In the genomic region with DNA sequence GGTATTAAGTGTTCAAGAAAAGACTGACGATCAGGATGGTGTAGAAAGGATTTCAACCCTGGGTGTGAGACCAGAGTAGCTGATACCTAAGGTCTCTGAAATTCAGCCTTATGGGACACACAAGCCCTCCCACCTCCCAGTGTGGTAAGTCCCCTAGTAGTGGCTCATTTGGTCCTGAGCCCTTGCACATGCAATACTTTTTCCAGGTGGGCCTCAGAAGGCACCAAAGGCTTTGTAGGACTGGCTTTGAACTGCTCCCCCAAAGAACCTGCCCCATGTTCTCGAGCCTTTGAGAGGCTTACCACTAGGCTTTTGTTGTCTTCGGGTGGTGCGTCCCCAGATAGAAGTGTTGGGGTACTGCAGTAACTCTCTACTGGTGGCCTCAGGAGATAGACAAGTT, we compare ENCODE assay signal across 18 cellular contexts. TPM values are rescaled to one million over a fixed set of nuclear protein-coding genes. Genes with fewer than 3 reads are reported as not detected.
DNase-seq lines count a peak whose midpoint lies in the region; ATAC-seq and TF ChIP-seq lines count a peak whose summit lies in the region.
"Had no signal": no experiment of that assay in that cellular context is flagged by ENCODE, and none has a peak within 500 bp of the region (broad histone marks: within the 10 kb centered on the region; RNA-seq: fewer than 3 reads in every experiment).

No MANE protein-coding gene starts in this region.

- POLR2A ChIA-PET in activated CD8-positive, alpha-beta T cell treated with anti-CD3 and anti-CD28 coated beads, Interleukin-2, amount 10 ng/mL, durations not matched to agents 7 days and 5 days (lab: Charles Lee) = interaction anchor here (1.4 kb wide), 1 partner anchor 24 kb away, joined by 3 read pairs; no protein-coding TSS in a partner anchor
- POLR2A ChIA-PET in activated CD8-positive, alpha-beta T cell treated with anti-CD3 and anti-CD28 coated beads for 36 hours (lab: Charles Lee) = interaction anchor here (1.2 to 50.1 kb wide), 3 partner anchors 12 to 66 kb away, joined by 4 to 1980 read pairs (median 280); a partner anchor contains a TSS
- POLR2A ChIA-PET in PC-3 (lab: Charles Lee; ENCODE audit: unreplicated experiment) = no interaction called here

- H3K4me2 ChIP-seq in PC-3 (ENCODE audit: low read length) = no peak overlapping the region

- intact Hi-C loops in activated CD8-positive, alpha-beta T cell treated with anti-CD3 and anti-CD28 coated beads for 36 hours (cut with micrococcal nuclease) = no loop called here
- intact Hi-C loops in PC-3 (cut with micrococcal nuclease) = no loop called here

- H3K4me1 ChIP-seq in PC-3 (ENCODE audit: insufficient read depth, low read length) = no peaks in the 10 kb centered on the region

- no peak overlapping the region for H3K27ac ChIP-seq in PC-3 (ENCODE audit: low read length)

- H3K36me3 Mint-ChIP-seq in activated CD8-positive, alpha-beta T cell treated with anti-CD3 and anti-CD28 coated beads, Interleukin-2, amount 10 ng/mL, durations not matched to agents 7 days and 5 days (ENCODE audit: low read depth) = peaks cover 6% of the 10 kb centered on the region
- H3K36me3 Mint-ChIP-seq in activated CD8-positive, alpha-beta T cell treated with anti-CD3 and anti-CD28 coated beads for 36 hours (ENCODE audit: low read depth) = peaks cover 12% of the 10 kb centered on the region
- H3K36me3 Mint-ChIP-seq in activated naive CD4-positive, alpha-beta T cell treated with anti-CD3 and anti-CD28 coated beads, Interleukin-2, amount 10 ng/mL, durations not matched to agents 7 days and 5 days = peaks cover 7% of the 10 kb centered on the region
- H3K36me3 Mint-ChIP-seq in activated naive CD4-positive, alpha-beta T cell treated with anti-CD3 and anti-CD28 coated beads, Interleukin-2, amount 50 U/mL, for 72 hours = peaks cover 9 to 32% of the 10 kb centered on the region in 2 donors
- no peaks in the 10 kb centered on the region for H3K36me3 Mint-ChIP-seq in activated T-helper 17 cell treated with anti-CD3 and anti-CD28 coated beads, Interleukin-2, amount 50 U/mL, for 72 hours (ENCODE audit: low read depth)
- H3K36me3 Mint-ChIP-seq in activated naive CD8-positive, alpha-beta T cell treated with anti-CD3 and anti-CD28 coated beads for 36 hours = peaks cover 21% of the 10 kb centered on the region

- no peak overlapping the region for H2AFZ ChIP-seq in PC-3 (ENCODE audit: low read length)

- no TSS peak for BruUV-seq in PC-3 (replicated peaks; lab: Mats Ljungman, UMichigan)

- H3K4me1 Mint-ChIP-seq in activated CD8-positive, alpha-beta T cell treated with anti-CD3 and anti-CD28 coated beads, Interleukin-2, amount 10 ng/mL, durations not matched to agents 7 days and 5 days (ENCODE audit: low read depth) = peaks cover 56% of the 10 kb centered on the region
- peaks cover 63% of the 10 kb centered on the region for H3K4me1 Mint-ChIP-seq in activated CD8-positive, alpha-beta T cell treated with anti-CD3 and anti-CD28 coated beads for 36 hours (ENCODE audit: low read depth)
- peaks cover 69% of the 10 kb centered on the region for H3K4me1 Mint-ChIP-seq in activated naive CD4-positive, alpha-beta T cell treated with anti-CD3 and anti-CD28 coated beads, Interleukin-2, amount 10 ng/mL, durations not matched to agents 7 days and 5 days
- peaks cover 47% of the 10 kb centered on the region for H3K4me1 Mint-ChIP-seq in activated T-helper 17 cell treated with anti-CD3 and anti-CD28 coated beads, Interleukin-2, amount 50 U/mL, for 72 hours
- H3K4me1 Mint-ChIP-seq in activated naive CD8-positive, alpha-beta T cell treated with anti-CD3 and anti-CD28 coated beads for 36 hours = peaks cover 58% of the 10 kb centered on the region

- no peak for TF ChIP-seq CTCF in activated CD8-positive, alpha-beta T cell treated with anti-CD3 and anti-CD28 coated beads for 36 hours (IDR thresholded peaks at IDR 0.05)
- TF ChIP-seq CTCF in PC-3 (conservative IDR thresholded peaks at IDR 0.05; ENCODE audit: low read depth, low read length) = no peak

- H3K9me3 Mint-ChIP-seq in activated CD8-positive, alpha-beta T cell treated with anti-CD3 and anti-CD28 coated beads, Interleukin-2, amount 10 ng/mL, durations not matched to agents 7 days and 5 days (ENCODE audit: insufficient read depth) = no peaks in the 10 kb centered on the region
- H3K9me3 Mint-ChIP-seq in activated CD8-positive, alpha-beta T cell treated with anti-CD3 and anti-CD28 coated beads for 36 hours = peaks cover 7% of the 10 kb centered on the region
- peaks cover 10% of the 10 kb centered on the region for H3K9me3 Mint-ChIP-seq in activated naive CD4-positive, alpha-beta T cell treated with anti-CD3 and anti-CD28 coated beads, Interleukin-2, amount 10 ng/mL, durations not matched to agents 7 days and 5 days
- H3K9me3 Mint-ChIP-seq in activated naive CD4-positive, alpha-beta T cell treated with anti-CD3 and anti-CD28 coated beads, Interleukin-2, amount 50 U/mL, for 72 hours = peaks cover under 1 to 7% of the 10 kb centered on the region in 2 donors
- peaks cover 1% of the 10 kb centered on the region for H3K9me3 Mint-ChIP-seq in activated T-helper 17 cell treated with anti-CD3 and anti-CD28 coated beads, Interleukin-2, amount 50 U/mL, for 72 hours
- H3K9me3 Mint-ChIP-seq in activated naive CD8-positive, alpha-beta T cell treated with anti-CD3 and anti-CD28 coated beads for 36 hours = peaks cover 20% of the 10 kb centered on the region
- H3K9me3 Mint-ChIP-seq: CD4-positive, alpha-beta T cell; HFFc6 had no signal

- H4K20me1 ChIP-seq in PC-3 (ENCODE audit: low read length) = no peaks in the 10 kb centered on the region

- H3K79me2 ChIP-seq in PC-3 (ENCODE audit: low read length) = no peaks in the 10 kb centered on the region

- no peaks in the 10 kb centered on the region for H3K9me3 ChIP-seq in PC-3 (ENCODE audit: low read length)

- H3K27me3 Mint-ChIP-seq in activated CD8-positive, alpha-beta T cell treated with anti-CD3 and anti-CD28 coated beads, Interleukin-2, amount 10 ng/mL, durations not matched to agents 7 days and 5 days (ENCODE audit: low read depth) = no peaks in the 10 kb centered on the region
- H3K27me3 Mint-ChIP-seq in activated CD8-positive, alpha-beta T cell treated with anti-CD3 and anti-CD28 coated beads for 36 hours = no peaks in the 10 kb centered on the region
- peaks cover 6% of the 10 kb centered on the region for H3K27me3 Mint-ChIP-seq in activated naive CD4-positive, alpha-beta T cell treated with anti-CD3 and anti-CD28 coated beads, Interleukin-2, amount 10 ng/mL, durations not matched to agents 7 days and 5 days
- H3K27me3 Mint-ChIP-seq in activated T-helper 17 cell treated with anti-CD3 and anti-CD28 coated beads, Interleukin-2, amount 50 U/mL, for 72 hours = no peaks in the 10 kb centered on the region
- H3K27me3 Mint-ChIP-seq in activated naive CD8-positive, alpha-beta T cell treated with anti-CD3 and anti-CD28 coated beads for 36 hours = no peaks in the 10 kb centered on the region
- H3K27me3 Mint-ChIP-seq: B cell; CD4-positive, alpha-beta T cell had no signal

- H3K4me3 ChIP-seq in PC-3 (ENCODE audit: low read length) = no peak overlapping the region
- H3K4me3 ChIP-seq: GM12878 had no signal

- no peak overlapping the region for H3K4me3 Mint-ChIP-seq in activated CD8-positive, alpha-beta T cell treated with anti-CD3 and anti-CD28 coated beads, Interleukin-2, amount 10 ng/mL, durations not matched to agents 7 days and 5 days
- H3K4me3 Mint-ChIP-seq in activated CD8-positive, alpha-beta T cell treated with anti-CD3 and anti-CD28 coated beads for 36 hours = no peak overlapping the region
- no peak overlapping the region for H3K4me3 Mint-ChIP-seq in activated naive CD4-positive, alpha-beta T cell treated with anti-CD3 and anti-CD28 coated beads, Interleukin-2, amount 10 ng/mL, durations not matched to agents 7 days and 5 days
- H3K4me3 Mint-ChIP-seq in activated T-helper 17 cell treated with anti-CD3 and anti-CD28 coated beads, Interleukin-2, amount 50 U/mL, for 72 hours = peak overlapping the region; percentile 78
- no peak overlapping the region for H3K4me3 Mint-ChIP-seq in activated naive CD8-positive, alpha-beta T cell treated with anti-CD3 and anti-CD28 coated beads for 36 hours
- H3K4me3 Mint-ChIP-seq: B cell; CD4-positive, alpha-beta T cell; HFFc6 had no signal

- DNase-seq in activated CD8-positive, alpha-beta T cell treated with anti-CD3 and anti-CD28 coated beads, Interleukin-2, amount 10 ng/mL, durations not matched to agents 7 days and 5 days = peak; percentile 20
- no peak for DNase-seq in activated CD8-positive, alpha-beta T cell treated with anti-CD3 and anti-CD28 coated beads for 36 hours
- no peak for DNase-seq in activated naive CD4-positive, alpha-beta T cell treated with anti-CD3 and anti-CD28 coated beads, Interleukin-2, amount 10 ng/mL, durations not matched to agents 7 days and 5 days
- DNase-seq in activated naive CD4-positive, alpha-beta T cell treated with anti-CD3 and anti-CD28 coated beads, Interleukin-2, amount 50 U/mL, for 72 hours (ENCODE audit: low spot score in 2 of 2) = no peak
- no peak for DNase-seq in activated naive CD8-positive, alpha-beta T cell treated with anti-CD3 and anti-CD28 coated beads for 36 hours
- DNase-seq in PC-3 (no peak), D341Med (ENCODE audit: low spot score) (no peak)
- DNase-seq: C1 segment of cervical spinal cord; Calu3; CD4-positive, alpha-beta T cell; DMS79; HCEC 1CT; HFFc6 had no signal

- peaks cover 91% of the 10 kb centered on the region for H3K27me3 ChIP-seq in PC-3 (ENCODE audit: low read length)

- ATAC-seq in activated CD8-positive, alpha-beta T cell treated with anti-CD3 and anti-CD28 coated beads, Interleukin-2, amount 10 ng/mL, durations not matched to agents 7 days and 5 days = no peak
- no peak for ATAC-seq in activated CD8-positive, alpha-beta T cell treated with anti-CD3 and anti-CD28 coated beads for 36 hours
- ATAC-seq in activated naive CD4-positive, alpha-beta T cell treated with anti-CD3 and anti-CD28 coated beads, Interleukin-2, amount 50 U/mL, for 72 hours = no peak
- ATAC-seq in activated T-helper 17 cell treated with anti-CD3 and anti-CD28 coated beads, Interleukin-2, amount 50 U/mL, for 72 hours (replicated peaks) = no peak
- ATAC-seq in PC-3 = no peak
- ATAC-seq: GM12878 had no signal

- H3K9me2 ChIP-seq in PC-3 (replicated peaks; ENCODE audit: low read length) = no peaks in the 10 kb centered on the region

- no peaks in the 10 kb centered on the region for H3K36me3 ChIP-seq in PC-3 (ENCODE audit: low read depth, low read length)

- CTCF ChIA-PET in activated CD8-positive, alpha-beta T cell treated with anti-CD3 and anti-CD28 coated beads, Interleukin-2, amount 10 ng/mL, durations not matched to agents 7 days and 5 days (lab: Charles Lee) = interaction anchor here (1.0 to 1.4 kb wide), 2 partner anchors 9 to 16 kb away, joined by 3 to 5 read pairs; no protein-coding TSS in a partner anchor
- CTCF ChIA-PET in activated CD8-positive, alpha-beta T cell treated with anti-CD3 and anti-CD28 coated beads for 36 hours (lab: Charles Lee) = interaction anchor here (1.1 kb wide), 1 partner anchor 16 kb away, joined by 3 read pairs; no protein-coding TSS in a partner anchor
- CTCF ChIA-PET in activated naive CD4-positive, alpha-beta T cell treated with anti-CD3 and anti-CD28 coated beads, Interleukin-2, amount 10 ng/mL, durations not matched to agents 7 days and 5 days (lab: Charles Lee) = interaction anchor here (0.6 kb wide), 1 partner anchor 103 kb away, joined by 3 read pairs; no protein-coding TSS in a partner anchor
- CTCF ChIA-PET in PC-3 (lab: Charles Lee) = no interaction called here

- no peak overlapping the region for H3K9ac ChIP-seq in PC-3 (ENCODE audit: low read length)

- no peaks in the 10 kb centered on the region for H3F3A ChIP-seq in PC-3 (ENCODE audit: low read length, unreplicated experiment)

- peak overlapping the region; percentile 2 for H3K27ac Mint-ChIP-seq in activated CD8-positive, alpha-beta T cell treated with anti-CD3 and anti-CD28 coated beads, Interleukin-2, amount 10 ng/mL, durations not matched to agents 7 days and 5 days
- no peak overlapping the region for H3K27ac Mint-ChIP-seq in activated CD8-positive, alpha-beta T cell treated with anti-CD3 and anti-CD28 coated beads for 36 hours
- peak overlapping the region; percentile 86 for H3K27ac Mint-ChIP-seq in activated naive CD4-positive, alpha-beta T cell treated with anti-CD3 and anti-CD28 coated beads, Interleukin-2, amount 10 ng/mL, durations not matched to agents 7 days and 5 days
- H3K27ac Mint-ChIP-seq in activated naive CD4-positive, alpha-beta T cell treated with anti-CD3 and anti-CD28 coated beads, Interleukin-2, amount 50 U/mL, for 72 hours = no peak overlapping the region
- peak overlapping the region; percentile 97 for H3K27ac Mint-ChIP-seq in activated T-helper 17 cell treated with anti-CD3 and anti-CD28 coated beads, Interleukin-2, amount 50 U/mL, for 72 hours
- H3K27ac Mint-ChIP-seq in activated naive CD8-positive, alpha-beta T cell treated with anti-CD3 and anti-CD28 coated beads for 36 hours = peak overlapping the region; percentile 10
- H3K27ac Mint-ChIP-seq: B cell; CD4-positive, alpha-beta T cell; HFFc6 had no signal

RNA-seq across cellular contexts. Expression of a gene that starts 0.8 kb away (rescaled TPM):
- total RNA-seq in activated CD8-positive, alpha-beta T cell treated with anti-CD3 and anti-CD28 coated beads, Interleukin-2, amount 10 ng/mL, durations not matched to agents 7 days and 5 days = not detected
- 1 to 10 TPM in 1 of 2 experiments, under 1 TPM in 1; 0.77 to 1.1 TPM for total RNA-seq in activated CD8-positive, alpha-beta T cell treated with anti-CD3 and anti-CD28 coated beads for 36 hours
- under 1 TPM; 0.46 to 0.47 TPM for total RNA-seq in activated naive CD4-positive, alpha-beta T cell treated with anti-CD3 and anti-CD28 coated beads, Interleukin-2, amount 50 U/mL, for 72 hours
- under 1 TPM; 0.09 to 0.85 TPM for total RNA-seq in activated T-helper 17 cell treated with anti-CD3 and anti-CD28 coated beads, Interleukin-2, amount 50 U/mL, for 72 hours
- total RNA-seq in activated naive CD8-positive, alpha-beta T cell treated with anti-CD3 and anti-CD28 coated beads for 36 hours = under 1 TPM; 0.46 to 0.47 TPM
- not detected in 2 replicates for total RNA-seq in PC-3 (2014; rRNA removed)
- total RNA-seq: B cell; Calu3; CD4-positive, alpha-beta T cell; G401; GM12878; H4; HFFc6 had no signal

RNA-seq across cellular contexts. Expression of a gene that starts 15.4 kb away (rescaled TPM):
- 100 to 1,000 TPM; 254 to 263 TPM for total RNA-seq in activated CD8-positive, alpha-beta T cell treated with anti-CD3 and anti-CD28 coated beads, Interleukin-2, amount 10 ng/mL, durations not matched to agents 7 days and 5 days
- 100 to 1,000 TPM; 229 to 236 TPM for total RNA-seq in activated CD8-positive, alpha-beta T cell treated with anti-CD3 and anti-CD28 coated beads for 36 hours
- total RNA-seq in activated naive CD4-positive, alpha-beta T cell treated with anti-CD3 and anti-CD28 coated beads, Interleukin-2, amount 50 U/mL, for 72 hours = 100 to 1,000 TPM; 203 to 308 TPM
- 100 to 1,000 TPM; 144 to 277 TPM for total RNA-seq in activated T-helper 17 cell treated with anti-CD3 and anti-CD28 coated beads, Interleukin-2, amount 50 U/mL, for 72 hours
- total RNA-seq in activated naive CD8-positive, alpha-beta T cell treated with anti-CD3 and anti-CD28 coated beads for 36 hours = 100 to 1,000 TPM; 200 to 204 TPM
- 0.58 and 0.69 TPM in 2 replicates for total RNA-seq in PC-3 (2014; rRNA removed)
- total RNA-seq: Calu3, G401, HFFc6 had no signal

RNA-seq across cellular contexts. Expression of a gene that starts 22.6 kb away (rescaled TPM):
- 10 to 100 TPM; 13.1 to 13.9 TPM for total RNA-seq in activated CD8-positive, alpha-beta T cell treated with anti-CD3 and anti-CD28 coated beads, Interleukin-2, amount 10 ng/mL, durations not matched to agents 7 days and 5 days
- 10 to 100 TPM; 13.6 to 13.7 TPM for total RNA-seq in activated CD8-positive, alpha-beta T cell treated with anti-CD3 and anti-CD28 coated beads for 36 hours
- total RNA-seq in activated naive CD4-positive, alpha-beta T cell treated with anti-CD3 and anti-CD28 coated beads, Interleukin-2, amount 50 U/mL, for 72 hours = 10 to 100 TPM; 16.9 to 21.7 TPM
- 10 to 100 TPM in 1 of 2 donors, 1 to 10 TPM in 1; 9.3 to 20.3 TPM for total RNA-seq in activated T-helper 17 cell treated with anti-CD3 and anti-CD28 coated beads, Interleukin-2, amount 50 U/mL, for 72 hours
- 10 to 100 TPM; 14.2 to 15.4 TPM for total RNA-seq in activated naive CD8-positive, alpha-beta T cell treated with anti-CD3 and anti-CD28 coated beads for 36 hours
- 10.6 and 14.8 TPM in 2 replicates for total RNA-seq in PC-3 (2014; rRNA removed)

RNA-seq across cellular contexts. Expression of a gene that starts 56.4 kb away (rescaled TPM):
- total RNA-seq in activated CD8-positive, alpha-beta T cell treated with anti-CD3 and anti-CD28 coated beads, Interleukin-2, amount 10 ng/mL, durations not matched to agents 7 days and 5 days = 10 to 100 TPM; 77.6 to 78.7 TPM
- 10 to 100 TPM; 28.7 to 34.6 TPM for total RNA-seq in activated CD8-positive, alpha-beta T cell treated with anti-CD3 and anti-CD28 coated beads for 36 hours
- total RNA-seq in activated naive CD4-positive, alpha-beta T cell treated with anti-CD3 and anti-CD28 coated beads, Interleukin-2, amount 50 U/mL, for 72 hours = 10 to 100 TPM; 34.4 to 52.2 TPM
- 10 to 100 TPM; 35.4 to 46.9 TPM for total RNA-seq in activated T-helper 17 cell treated with anti-CD3 and anti-CD28 coated beads, Interleukin-2, amount 50 U/mL, for 72 hours
- 10 to 100 TPM; 24.6 to 25.2 TPM for total RNA-seq in activated naive CD8-positive, alpha-beta T cell treated with anti-CD3 and anti-CD28 coated beads for 36 hours
- total RNA-seq in PC-3 (2014; rRNA removed) = 0.04 TPM in 1 of 2 replicates, not detected in the other
- total RNA-seq: G401 had no signal

Comparison
In these comparisons a context has a peak if more than half of its experiments do, and no peak if none do; other contexts are left out.
1. H3K27ac Mint-ChIP-seq: peak in activated CD8-positive, alpha-beta T cell treated with anti-CD3 and anti-CD28 coated beads, Interleukin-2, amount 10 ng/mL, durations not matched to agents 7 days and 5 days (single experiment), activated naive CD4-positive, alpha-beta T cell treated with anti-CD3 and anti-CD28 coated beads, Interleukin-2, amount 10 ng/mL, durations not matched to agents 7 days and 5 days (single experiment), activated T-helper 17 cell treated with anti-CD3 and anti-CD28 coated beads, Interleukin-2, amount 50 U/mL, for 72 hours (single experiment) and activated naive CD8-positive, alpha-beta T cell treated with anti-CD3 and anti-CD28 coated beads for 36 hours (single experiment); none in activated CD8-positive, alpha-beta T cell treated with anti-CD3 and anti-CD28 coated beads for 36 hours (single experiment) and activated naive CD4-positive, alpha-beta T cell treated with anti-CD3 and anti-CD28 coated beads, Interleukin-2, amount 50 U/mL, for 72 hours (0 of 2).
2. RNA of a gene that starts 15.4 kb away (total RNA-seq): 203 to 308 TPM in activated naive CD4-positive, alpha-beta T cell treated with anti-CD3 and anti-CD28 coated beads, Interleukin-2, amount 50 U/mL, for 72 hours, 144 to 277 TPM in activated T-helper 17 cell treated with anti-CD3 and anti-CD28 coated beads, Interleukin-2, amount 50 U/mL, for 72 hours, 254 to 263 TPM in activated CD8-positive, alpha-beta T cell treated with anti-CD3 and anti-CD28 coated beads, Interleukin-2, amount 10 ng/mL, durations not matched to agents 7 days and 5 days, 229 to 236 TPM in activated CD8-positive, alpha-beta T cell treated with anti-CD3 and anti-CD28 coated beads for 36 hours and 200 to 204 TPM in activated naive CD8-positive, alpha-beta T cell treated with anti-CD3 and anti-CD28 coated beads for 36 hours; 0.58 to 0.69 TPM in PC-3; every median in the first group is over 10 times any median in the second.